11 cellular contexts compared by ENCODE assay signal in the genomic region with DNA sequence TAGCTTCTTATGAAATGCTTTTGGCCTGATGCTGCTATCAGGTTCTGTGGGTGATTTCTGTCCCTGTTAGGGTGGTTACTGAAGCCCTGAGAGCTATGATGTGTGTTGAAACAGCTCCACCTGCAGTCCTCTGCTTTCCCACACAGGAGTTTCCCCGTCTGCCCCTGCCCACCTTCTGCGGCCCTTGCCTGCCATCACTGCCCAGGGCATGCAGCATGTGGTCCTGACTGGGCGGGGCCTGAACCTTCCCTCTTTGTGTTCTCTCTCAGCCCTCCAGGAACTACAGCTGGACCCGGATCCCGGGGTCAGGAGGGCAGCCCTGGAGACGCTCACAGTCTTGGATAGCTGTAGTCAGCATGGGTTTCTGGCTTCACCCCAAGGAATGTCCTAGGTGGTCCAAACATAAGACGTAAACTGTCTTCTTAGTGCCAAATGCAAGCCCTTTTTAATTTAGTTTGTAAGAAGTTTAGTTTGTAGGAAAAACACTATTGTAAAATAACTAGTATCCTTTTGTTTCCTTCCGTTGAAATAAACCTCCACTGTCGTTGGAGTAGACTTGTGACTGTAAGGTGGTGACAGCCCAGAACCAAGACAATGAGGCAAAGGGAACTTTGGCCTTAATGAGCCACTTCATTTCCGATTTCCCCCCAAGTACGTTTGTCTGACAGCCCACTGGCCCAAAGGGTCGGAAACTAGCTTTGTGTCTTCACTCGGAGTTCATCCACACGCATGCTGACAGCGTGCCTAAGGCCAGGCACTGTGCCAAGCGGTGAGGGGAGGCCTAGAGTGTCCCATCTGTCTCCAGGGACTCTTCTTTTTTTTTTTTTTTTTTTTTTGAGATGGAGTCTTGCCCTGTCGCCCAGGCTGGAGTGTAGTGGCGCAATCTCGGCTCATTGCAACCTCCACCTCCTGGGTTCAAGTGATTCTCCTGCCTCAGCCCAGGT. TPM values are rescaled to one million over a fixed set of nuclear protein-coding genes. Genes with fewer than 3 reads are reported as not detected.
DNase-seq lines count a peak whose midpoint lies in the region; ATAC-seq and TF ChIP-seq lines count a peak whose summit lies in the region.
"Had no signal": no experiment of that assay in that cellular context is flagged by ENCODE, and none has a peak within 500 bp of the region (broad histone marks: within the 10 kb centered on the region; RNA-seq: fewer than 3 reads in every experiment).

No MANE protein-coding gene starts in this region.

- H3K36me3 ChIP-seq in osteoblast (ENCODE audit: insufficient read depth, low read length): peaks cover 9% of the 10 kb centered on the region

- no peaks in the 10 kb centered on the region for H3K27me3 Mint-ChIP-seq in T-helper 2 cell treated with Interferon-gamma antibody and Interleukin-4, amounts not matched to agents 5 μg/mL and 100 μg/mL, for 36 hours (ENCODE audit: low read depth)

- TF ChIP-seq CTCF in coronary artery (IDR thresholded peaks at IDR 0.05) (no peak), osteoblast (IDR thresholded peaks at IDR 0.05; ENCODE audit: extremely low read depth, low read depth, low read length) (peak; percentile 48)

- ATAC-seq in HG02678 (IDR thresholded peaks at IDR 0.05; ENCODE audit: unreplicated experiment): no peak

- H3K79me2 ChIP-seq in osteoblast (ENCODE audit: insufficient read depth, low read length): peaks cover 23% of the 10 kb centered on the region

- peak overlapping the region; percentile 53 for H2AFZ ChIP-seq in osteoblast (ENCODE audit: low read length)

- no peak overlapping the region for H3K4me3 ChIP-seq in coronary artery
- no peak overlapping the region for H3K4me3 ChIP-seq in osteoblast (ENCODE audit: insufficient read depth, low read length)
- H3K4me3 ChIP-seq: psoas muscle had no signal

- no peak overlapping the region for H3K27ac Mint-ChIP-seq in T-helper 2 cell treated with Interferon-gamma antibody and Interleukin-4, amounts not matched to agents 5 μg/mL and 100 μg/mL, for 36 hours
- H3K27ac Mint-ChIP-seq: CD8-positive, alpha-beta memory T cell had no signal

- no peak overlapping the region for H3K4me2 ChIP-seq in osteoblast (ENCODE audit: insufficient read depth, low read length)

- H3K27ac ChIP-seq in coronary artery: no peak overlapping the region
- peak overlapping the region; percentile 31 for H3K27ac ChIP-seq in osteoblast (ENCODE audit: low read depth, low read length)
- H3K27ac ChIP-seq: psoas muscle had no signal

- peaks cover 42% of the 10 kb centered on the region for H3K36me3 Mint-ChIP-seq in T-helper 2 cell treated with Interferon-gamma antibody and Interleukin-4, amounts not matched to agents 5 μg/mL and 100 μg/mL, for 36 hours (ENCODE audit: low read depth)
- H3K36me3 Mint-ChIP-seq: CD8-positive, alpha-beta memory T cell had no signal

- DNase-seq in SHP77 (lab: John Stamatoyannopoulos, UW) (peak; percentile 13 to 22), SHP77 treated with DMSO at 0.1 percent for 48 hours (lab: John Stamatoyannopoulos, UW) (no peak), NCI-H345 treated with DMSO at 0.1 percent for 48 hours (lab: John Stamatoyannopoulos, UW; ENCODE audit: unreplicated experiment) (peak; percentile 26), coronary artery (ENCODE audit: low spot score) (peak; percentile 67), osteoblast (ENCODE audit: insufficient read length, low spot score, missing footprints) (peak; percentile 90), SKM-1 (lab: John Stamatoyannopoulos, UW; ENCODE audit: unreplicated experiment) (no peak)
- no peak for DNase-seq in T-helper 2 cell treated with Interferon-gamma antibody and Interleukin-4, amounts not matched to agents 5 μg/mL and 100 μg/mL, for 36 hours (ENCODE audit: low spot score)
- DNase-seq: psoas muscle had no signal

- H3K4me1 ChIP-seq in osteoblast (ENCODE audit: insufficient read depth, low read length): peaks cover 4% of the 10 kb centered on the region
- H3K4me1 ChIP-seq: psoas muscle had no signal

- H3K9me3 Mint-ChIP-seq in T-helper 2 cell treated with Interferon-gamma antibody and Interleukin-4, amounts not matched to agents 5 μg/mL and 100 μg/mL, for 36 hours: no peaks in the 10 kb centered on the region
- H3K9me3 Mint-ChIP-seq: CD8-positive, alpha-beta memory T cell had no signal

- peaks cover 7% of the 10 kb centered on the region for H3K4me1 Mint-ChIP-seq in T-helper 2 cell treated with Interferon-gamma antibody and Interleukin-4, amounts not matched to agents 5 μg/mL and 100 μg/mL, for 36 hours (ENCODE audit: low read depth)

- H3K27me3 ChIP-seq in osteoblast (ENCODE audit: insufficient read depth, low read length): no peaks in the 10 kb centered on the region

- H3K4me3 Mint-ChIP-seq in T-helper 2 cell treated with Interferon-gamma antibody and Interleukin-4, amounts not matched to agents 5 μg/mL and 100 μg/mL, for 36 hours: no peak overlapping the region
- H3K4me3 Mint-ChIP-seq: CD8-positive, alpha-beta memory T cell had no signal

- no peaks in the 10 kb centered on the region for H3K9me3 ChIP-seq in osteoblast (ENCODE audit: low read depth, low read length)
- H3K9me3 ChIP-seq: psoas muscle had no signal

- H4K20me1 ChIP-seq in osteoblast (ENCODE audit: insufficient read depth, low read length): no peaks in the 10 kb centered on the region

RNA-seq across cellular contexts. Expression of a gene that starts 21.2 kb away (rescaled TPM):
- total RNA-seq in osteoblast: 2.9 and 3.5 TPM in 2 replicates
- total RNA-seq: psoas muscle had no signal

RNA-seq across cellular contexts. Expression of a gene that starts 55.0 kb away (rescaled TPM):
- not detected in 2 replicates for total RNA-seq in osteoblast
- total RNA-seq: activated CD8-positive, alpha-beta memory T cell treated with anti-CD3 and anti-CD28 coated beads for 36 hours; CD8-positive, alpha-beta memory T cell; psoas muscle had no signal

Comparison
In these comparisons a context has a peak if more than half of its experiments do, and no peak if none do; other contexts are left out.
1. DNase-seq: peak in SHP77 (2 of 2), NCI-H345 treated with DMSO at 0.1 percent for 48 hours (single experiment), coronary artery (single experiment) and osteoblast (single experiment); none in SHP77 treated with DMSO at 0.1 percent for 48 hours (single experiment), T-helper 2 cell treated with Interferon-gamma antibody and Interleukin-4, amounts not matched to agents 5 μg/mL and 100 μg/mL, for 36 hours (single experiment) and SKM-1 (single experiment).